21 cellular contexts compared by ENCODE assay signal in genomic region chr9:125091121-125091520, GRCh38. TPM values are rescaled to one million over a fixed set of nuclear protein-coding genes. Genes with fewer than 3 reads are reported as not detected.
A peak's percentile ranks its signal among the peaks of the same experiment; 100 is the strongest.
DNase-seq lines count a peak whose midpoint lies in the region; FAIRE-seq and TF ChIP-seq lines count a peak whose summit lies in the region.
"Had no signal": no experiment of that assay in that cellular context is flagged by ENCODE, and none has a peak within 500 bp of the region (broad histone marks: within the 10 kb centered on the region; RNA-seq: fewer than 3 reads in every experiment).

No MANE protein-coding gene starts in this region.

- in situ Hi-C loops in G401 (cut with HindIII; ENCODE audit: low sequenced_read_pairs) = no loop called here

- TF ChIP-seq CTCF in GM20000 (IDR thresholded peaks at IDR 0.05; ENCODE audit: extremely low read depth, missing control alignments) = no peak

- DNase-seq in G401 (ENCODE audit: low spot score) (peak; percentile 53), NCI-H69 (lab: John Stamatoyannopoulos, UW) (peak; percentile 16), cerebellar cortex (ENCODE audit: low spot score) (peak; percentile 51), GM12892 (ENCODE audit: insufficient read length) (no peak), GM20000 (ENCODE audit: low spot score) (no peak), medulla oblongata (ENCODE audit: extremely low spot score) (no peak)
- DNase-seq in stimulated activated CD4-positive, alpha-beta T cell treated with anti-CD3 and anti-CD28 coated beads, Interleukin-4, amount 100 ng/mL, for 24 hours = no peak
- DNase-seq: 8988T; ACHN; BE2C; Caco-2; Calu3; CD4-positive, alpha-beta memory T cell; CD4-positive, CD25-positive, alpha-beta regulatory T cell; CD8-positive, alpha-beta memory T cell; DMS79 treated with DMSO at 0.1 percent for 48 hours; GDM1 had no signal

- FAIRE-seq in GM12892 (lab: Jason Lieb, UNC) = no peak
- FAIRE-seq: A204.1, D721Med, GM12878, GM19239 had no signal

- no peak for TF ChIP-seq POLR2A in GM12892 (IDR thresholded peaks at IDR 0.05; ENCODE audit: low read depth, low read length)

RNA-seq across cellular contexts. Expression of gene SCAI, which starts 52.2 kb away (rescaled TPM):
- 3.5 and 4.8 TPM in 2 replicates for total RNA-seq in G401 (2014; rRNA removed; shearing (Covaris generic))
- 5.2 TPM for polyA plus RNA-seq in GM12892 (2012; ENCODE audit: missing spikeins)

Comparison
In these comparisons a context has a peak if more than half of its experiments do, and no peak if none do; other contexts are left out.
1. DNase-seq: peak in G401 (single experiment), NCI-H69 (single experiment) and cerebellar cortex (single experiment); none in GM12892 (single experiment), stimulated activated CD4-positive, alpha-beta T cell treated with anti-CD3 and anti-CD28 coated beads, Interleukin-4, amount 100 ng/mL, for 24 hours (single experiment), GM20000 (single experiment) and medulla oblongata (single experiment).